In the genomic region with DNA sequence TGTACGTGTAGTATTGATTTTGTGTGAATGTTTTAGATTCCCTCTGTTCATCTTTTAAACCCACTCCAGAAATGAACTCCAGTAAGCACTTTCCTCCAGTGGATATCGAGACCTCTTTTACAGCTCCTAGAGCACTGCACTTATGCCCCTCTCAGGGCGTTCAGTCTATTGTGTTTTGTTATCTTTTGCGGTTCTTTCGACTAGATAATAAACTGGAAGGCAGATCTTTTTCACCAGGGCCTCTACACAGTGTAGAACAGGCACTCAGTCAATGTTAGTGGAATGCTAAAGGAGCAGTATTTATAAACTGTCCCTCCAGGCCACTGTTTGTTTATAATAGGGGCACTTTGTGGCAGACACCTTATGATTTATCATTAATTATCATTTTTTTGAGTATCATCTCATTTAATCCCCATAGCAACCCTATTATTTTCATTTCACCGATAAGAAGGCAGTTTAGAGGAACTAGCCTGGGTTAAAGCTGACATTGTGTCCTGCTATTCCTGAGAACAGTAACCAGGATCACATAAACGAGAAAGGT, we compare ENCODE assay signal across 8 cellular contexts. TPM values are rescaled to one million over a fixed set of nuclear protein-coding genes. Genes with fewer than 3 reads are reported as not detected.
DNase-seq lines count a peak whose midpoint lies in the region; ATAC-seq and TF ChIP-seq lines count a peak whose summit lies in the region.

No MANE protein-coding gene starts in this region.

- intact Hi-C loops in IMR-90 (cut with micrococcal nuclease): no loop called here

- peak overlapping the region; percentile 66 for H4K5ac ChIP-seq in IMR-90 (ENCODE audit: low read depth, low read length)

- H3K4me2 ChIP-seq in BLaER1 (peak overlapping the region; percentile 88), IMR-90 (ENCODE audit: low read depth, low read length) (peak overlapping the region; percentile 85)

- ATAC-seq in IMR-90 (ENCODE audit: low read depth): no peak
- ATAC-seq in activated T-helper 17 cell treated with anti-CD3 and anti-CD28 coated beads, Interleukin-2, amount 50 U/mL, for 72 hours (replicated peaks): no peak
- ATAC-seq in GM18867 (IDR thresholded peaks at IDR 0.05; ENCODE audit: unreplicated experiment): no peak
- ATAC-seq in GM19467 (IDR thresholded peaks at IDR 0.05; ENCODE audit: unreplicated experiment): no peak

- H3K9me3 ChIP-seq in BLaER1: no peaks in the 10 kb centered on the region
- H3K9me3 ChIP-seq in IMR-90 (ENCODE audit: control insufficient read depth, insufficient read depth, low read length): no peaks in the 10 kb centered on the region
- H3K9me3 ChIP-seq in tibial nerve: no peaks in the 10 kb centered on the region

- H2BK15ac ChIP-seq in IMR-90 (ENCODE audit: low read depth, low read length): peak overlapping the region; percentile 4; the same call in 1 of the 3 replicates

- no peak for TF ChIP-seq RAD21 in IMR-90 (IDR thresholded peaks at IDR 0.05; ENCODE audit: low read length)

- peak overlapping the region; percentile 94 for H3K56ac ChIP-seq in IMR-90 (ENCODE audit: extremely low read depth, insufficient read depth, low read length)

- peak overlapping the region; percentile 89 for H3K9ac ChIP-seq in BLaER1
- peak overlapping the region; percentile 84 for H3K9ac ChIP-seq in IMR-90 (ENCODE audit: low read depth, low read length)

- peak overlapping the region; percentile 97 for H3K23ac ChIP-seq in IMR-90 (ENCODE audit: low read depth, low read length)

- H3K18ac ChIP-seq in IMR-90 (ENCODE audit: low read depth, low read length): peak overlapping the region; percentile 29; the same call in 1 of the 2 replicates

- peak overlapping the region; percentile 71; the same call in 1 of the 2 replicates for H4K91ac ChIP-seq in IMR-90 (ENCODE audit: insufficient read depth, low read depth, low read length)

- peak overlapping the region; percentile 33 for H2BK120ac ChIP-seq in IMR-90 (ENCODE audit: low read depth, low read length)

- no TSS peak for BruUV-seq in IMR-90 (replicated peaks; lab: Mats Ljungman, UMichigan)

- H3K27me3 Mint-ChIP-seq in activated T-helper 17 cell treated with anti-CD3 and anti-CD28 coated beads, Interleukin-2, amount 50 U/mL, for 72 hours: no peaks in the 10 kb centered on the region

- peaks cover 10% of the 10 kb centered on the region for H3K36me3 ChIP-seq in BLaER1
- H3K36me3 ChIP-seq in IMR-90 (ENCODE audit: control insufficient read depth, insufficient read depth, low read length): no peaks in the 10 kb centered on the region
- no peaks in the 10 kb centered on the region for H3K36me3 ChIP-seq in tibial nerve

- POLR2A ChIA-PET in IMR-90 (lab: Charles Lee; ENCODE audit: unreplicated experiment): no interaction called here

- peak overlapping the region; percentile 75 for H3K14ac ChIP-seq in IMR-90 (replicated peaks; ENCODE audit: low read depth, low read length)

- DNase-seq in IMR-90 (no peak), tibial nerve (ENCODE audit: low spot score in 2 of 2) (no peak), GOT3 (lab: John Stamatoyannopoulos, UW) (no peak)

- H3K4me3 ChIP-seq in BLaER1: peak overlapping the region; percentile 92
- peak overlapping the region; percentile 60 for H3K4me3 ChIP-seq in IMR-90 (ENCODE audit: insufficient read depth, low read depth, low read length)
- H3K4me3 ChIP-seq in tibial nerve: peak overlapping the region; percentile 80 to 93 (median 86)

- H2BK5ac ChIP-seq in IMR-90 (ENCODE audit: low read depth, low read length, poor library complexity, severe bottlenecking): peak overlapping the region; percentile 60

- 60% methylated on average over 1 of the region's 7 CpGs; no CpG with 5 or more reads in 1 of the 2 experiments for WGBS in IMR-90 (ENCODE audit: extremely low coverage in 2 of 2, insufficient read length in 1 of 2), 2 experiments
- WGBS in tibial nerve, 2 donors: 20 to 21% methylated on average over 7 of the region's 7 CpGs

- H3K9me1 ChIP-seq in IMR-90 (ENCODE audit: insufficient read depth, low read length): peaks cover 11% of the 10 kb centered on the region

- H3K27me3 ChIP-seq in BLaER1 (no peaks in the 10 kb centered on the region), IMR-90 (ENCODE audit: control insufficient read depth, insufficient read depth, low read length) (no peaks in the 10 kb centered on the region), layer of hippocampus (ENCODE audit: control insufficient read depth, insufficient read depth, low read length) (no peaks in the 10 kb centered on the region), tibial nerve (no peaks in the 10 kb centered on the region)

- peak overlapping the region; percentile 30 to 96 for H4K8ac ChIP-seq in IMR-90 (ENCODE audit: low read depth in 2 of 2, low read length in 2 of 2)

- peak overlapping the region; percentile 82 for H3K27ac Mint-ChIP-seq in activated T-helper 17 cell treated with anti-CD3 and anti-CD28 coated beads, Interleukin-2, amount 50 U/mL, for 72 hours

- H3K27ac ChIP-seq in BLaER1: peak overlapping the region; percentile 89
- peak overlapping the region; percentile 80 for H3K27ac ChIP-seq in IMR-90 (ENCODE audit: insufficient read depth, low read length)
- peak overlapping the region; percentile 98 for H3K27ac ChIP-seq in layer of hippocampus (ENCODE audit: low read depth, low read length)
- peak overlapping the region; percentile 90 to 99 (median 97) for H3K27ac ChIP-seq in tibial nerve

- no peaks in the 10 kb centered on the region for H3K9me3 Mint-ChIP-seq in activated T-helper 17 cell treated with anti-CD3 and anti-CD28 coated beads, Interleukin-2, amount 50 U/mL, for 72 hours

- H2AK5ac ChIP-seq in IMR-90 (ENCODE audit: low read depth, low read length): peak overlapping the region; percentile 85; the same call in 1 of the 2 replicates

- peak overlapping the region; percentile 74 for H2AK9ac ChIP-seq in IMR-90 (replicated peaks; ENCODE audit: low read depth, low read length, poor library complexity)

- H2AFZ ChIP-seq in IMR-90 (replicated peaks; ENCODE audit: low read length, poor library complexity): peak overlapping the region; percentile 95

- no peak for TF ChIP-seq CTCF in IMR-90 (conservative IDR thresholded peaks at IDR 0.05; ENCODE audit: low read depth, low read length)
- TF ChIP-seq CTCF in tibial nerve (IDR thresholded peaks at IDR 0.05): no peak

- peaks cover 33% of the 10 kb centered on the region for H3K36me3 Mint-ChIP-seq in activated T-helper 17 cell treated with anti-CD3 and anti-CD28 coated beads, Interleukin-2, amount 50 U/mL, for 72 hours (ENCODE audit: low read depth)

- TF ChIP-seq POLR2A in IMR-90 (IDR thresholded peaks at IDR 0.05; ENCODE audit: low read depth, low read length) (no peak), tibial nerve (IDR thresholded peaks at IDR 0.05) (no peak)

- H4K20me1 ChIP-seq in BLaER1 (peaks cover 36% of the 10 kb centered on the region), IMR-90 (ENCODE audit: insufficient read depth, low read length) (peaks cover 28% of the 10 kb centered on the region)

- H3K79me1 ChIP-seq in IMR-90 (ENCODE audit: low read depth in 1 of 2, low read length in 2 of 2): peaks cover 5 to 46% of the 10 kb centered on the region in 2 experiments; a peak in 3 of 4 replicates

- H3K4me1 Mint-ChIP-seq in activated T-helper 17 cell treated with anti-CD3 and anti-CD28 coated beads, Interleukin-2, amount 50 U/mL, for 72 hours: peaks cover 25% of the 10 kb centered on the region

- peak overlapping the region; percentile 94 for H3K4me3 Mint-ChIP-seq in activated T-helper 17 cell treated with anti-CD3 and anti-CD28 coated beads, Interleukin-2, amount 50 U/mL, for 72 hours

- CTCF ChIA-PET in IMR-90 (lab: Yijun Ruan, JAX): no interaction called here

- dilution Hi-C loops in IMR-90 (cut with HindIII; ENCODE audit: low sequenced_read_pairs, unreplicated experiment): no loop called here

- H3K4ac ChIP-seq in IMR-90 (ENCODE audit: low read depth, low read length): peak overlapping the region; percentile 86; the same call in 1 of the 2 replicates

- in situ Hi-C loops in IMR-90 (cut with MboI; ENCODE audit: low sequenced_read_pairs): no loop called here

- no peak overlapping the region for H2BK20ac ChIP-seq in IMR-90 (ENCODE audit: low read depth, low read length)

- peaks cover 52% of the 10 kb centered on the region for H3K4me1 ChIP-seq in BLaER1
- peaks cover 5% of the 10 kb centered on the region; the same call in 1 of the 2 replicates for H3K4me1 ChIP-seq in IMR-90 (ENCODE audit: control insufficient read depth, insufficient read depth, low read length)
- H3K4me1 ChIP-seq in tibial nerve: peaks cover 0 to 44% (median 39%) of the 10 kb centered on the region in 4 donors

- TF ChIP-seq EP300 in tibial nerve (IDR thresholded peaks at IDR 0.05): no peak

TF ChIP-seq in IMR-90, 13 proteins besides CTCF, POLR2A, EP300 and RAD21:
- TF ChIP-seq SMC3 (IDR thresholded peaks at IDR 0.05; ENCODE audit: low read depth, low read length) (no peak), NFE2L2 (IDR thresholded peaks at IDR 0.05; ENCODE audit: low read depth, low read length) (no peak), RCOR1 (IDR thresholded peaks at IDR 0.05; ENCODE audit: insufficient replicate concordance, low read length) (no peak)
- TF ChIP-seq, protein P1, sequence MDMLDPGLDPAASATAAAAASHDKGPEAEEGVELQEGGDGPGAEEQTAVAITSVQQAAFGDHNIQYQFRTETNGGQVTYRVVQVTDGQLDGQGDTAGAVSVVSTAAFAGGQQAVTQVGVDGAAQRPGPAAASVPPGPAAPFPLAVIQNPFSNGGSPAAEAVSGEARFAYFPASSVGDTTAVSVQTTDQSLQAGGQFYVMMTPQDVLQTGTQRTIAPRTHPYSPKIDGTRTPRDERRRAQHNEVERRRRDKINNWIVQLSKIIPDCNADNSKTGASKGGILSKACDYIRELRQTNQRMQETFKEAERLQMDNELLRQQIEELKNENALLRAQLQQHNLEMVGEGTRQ (IDR thresholded peaks at IDR 0.05; ENCODE audit: low read depth, low read length): no peak

RNA-seq across cellular contexts. Expression of a gene that starts 0.7 kb away (rescaled TPM):
- total RNA-seq in IMR-90 (2012; rRNA removed): 8.2 and 13.6 TPM in 2 replicates
- 10.6 and 11.2 TPM in 2 replicates for polyA plus RNA-seq in IMR-90 (2012; rRNA removed)
- polyA plus RNA-seq in IMR-90 (2012; cell fraction: cytosol; rRNA removed): 1.0 and 1.9 TPM in 2 replicates
- polyA plus RNA-seq in IMR-90 (2012; cell fraction: nucleus; rRNA removed; ENCODE audit: low replicate concordance): 5.8 and 43.5 TPM in 2 replicates
- total RNA-seq in activated T-helper 17 cell treated with anti-CD3 and anti-CD28 coated beads, Interleukin-2, amount 50 U/mL, for 72 hours: 100 to 1,000 TPM in 1 of 2 donors, 10 to 100 TPM in 1; 98.7 to 116 TPM
- total RNA-seq in tibial nerve: 10 to 100 TPM; 18.6 to 27.3 (median 23.4) TPM
